In genomic region chr9:38112010-38112409, GRCh38 we compare ENCODE assay signal across 24 cellular contexts. TPM values are rescaled to one million over a fixed set of nuclear protein-coding genes. Genes with fewer than 3 reads are reported as not detected.
DNase-seq lines count a peak whose midpoint lies in the region; ATAC-seq, FAIRE-seq and TF ChIP-seq lines count a peak whose summit lies in the region.
"Had no signal": no experiment of that assay in that cellular context is flagged by ENCODE, and none has a peak within 500 bp of the region (broad histone marks: within the 10 kb centered on the region; RNA-seq: fewer than 3 reads in every experiment).

No MANE protein-coding gene starts in this region.

- TF ChIP-seq POLR2A in GM12891 (IDR thresholded peaks at IDR 0.05; ENCODE audit: low read depth, low read length), result no peak

- H3K36me3 Mint-ChIP-seq in type B pancreatic cell, result no peaks in the 10 kb centered on the region
- H3K36me3 Mint-ChIP-seq: CD8-positive, alpha-beta memory T cell had no signal

- no peaks in the 10 kb centered on the region for H3K4me1 ChIP-seq in foreskin keratinocyte
- H3K4me1 ChIP-seq: breast epithelium, suprapubic skin had no signal

- FAIRE-seq in GM12891 (lab: Jason Lieb, UNC), result no peak
- FAIRE-seq: GM19239 had no signal

- DNase-seq in ELR (ENCODE audit: low read depth) (peak; percentile 15), M059J (ENCODE audit: low read depth) (peak; percentile 51), foreskin keratinocyte (no peak), type B pancreatic cell (ENCODE audit: extremely low spot score, unreplicated experiment) (peak; percentile 24), GM12891 (ENCODE audit: insufficient read length, low spot score) (no peak)
- no peak for DNase-seq in activated CD4-positive, CD25-positive, alpha-beta regulatory T cell treated with anti-CD3 and anti-CD28 coated beads, Interleukin-2, amount 50 U/mL, for 72 hours
- DNase-seq in activated CD4-positive, alpha-beta T cell treated with anti-CD3 and anti-CD28 coated beads, Interleukin-2, amount 50 U/mL, for 4 hours, result no peak
- DNase-seq: activated gamma-delta T cell treated with Interleukin-2 at 50 U/mL for 16 hours; activated T-cell treated with anti-CD3 and anti-CD28 coated beads, Interleukin-2, amount 50 U/mL, for 1 hour; CD8-positive, alpha-beta memory T cell; DND-41; NCI-H1417 treated with DMSO at 0.1 percent for 48 hours; NCI-H2107; NCI-H510A; SK-N-SH; stimulated activated CD4-positive, alpha-beta T cell treated with anti-CD3 and anti-CD28 coated beads, Interleukin-1b, Interleukin-23, amount 100 ng/mL, for 48 hours; T-helper 2 cell had no signal

- H3K4me1 Mint-ChIP-seq in type B pancreatic cell (ENCODE audit: unreplicated experiment), result no peaks in the 10 kb centered on the region
- H3K4me1 Mint-ChIP-seq: CD8-positive, alpha-beta memory T cell had no signal

- no peak overlapping the region for H3K27ac ChIP-seq in foreskin keratinocyte
- H3K27ac ChIP-seq: breast epithelium, HL-60, RWPE1, skin epidermis, suprapubic skin had no signal

- peak; percentile 53 for ATAC-seq in foreskin keratinocyte

- H3K27ac Mint-ChIP-seq in type B pancreatic cell, result no peak overlapping the region

- peaks cover 13% of the 10 kb centered on the region for H3K27me3 Mint-ChIP-seq in type B pancreatic cell

- TF ChIP-seq CTCF in foreskin keratinocyte (conservative IDR thresholded peaks at IDR 0.05) (no peak), type B pancreatic cell (conservative IDR thresholded peaks at IDR 0.05) (no peak)

- H3K9me3 Mint-ChIP-seq in type B pancreatic cell, result no peaks in the 10 kb centered on the region
- H3K9me3 Mint-ChIP-seq: CD8-positive, alpha-beta memory T cell; dendritic cell treated with granulocyte-macrophage colony-stimulating factor and Interleukin-4, amounts not matched to agents 40 ng/mL and 50 ng/mL, for 4 days had no signal

- no peak overlapping the region for H3K4me3 Mint-ChIP-seq in type B pancreatic cell
- H3K4me3 Mint-ChIP-seq: CD8-positive, alpha-beta memory T cell; dendritic cell treated with granulocyte-macrophage colony-stimulating factor and Interleukin-4, amounts not matched to agents 40 ng/mL and 50 ng/mL, for 4 days had no signal

- peaks cover 18% of the 10 kb centered on the region for H3K27me3 ChIP-seq in foreskin keratinocyte
- H3K27me3 ChIP-seq: breast epithelium, suprapubic skin had no signal

TF ChIP-seq in GM12891, 5 proteins besides CTCF, POLR2A, EP300 and RAD21:
- TF ChIP-seq TAF1 (IDR thresholded peaks at IDR 0.05; ENCODE audit: low read depth, low read length) (no peak), POLR2AphosphoS5 (IDR thresholded peaks at IDR 0.05; ENCODE audit: low read depth, low read length) (no peak), SPI1 (IDR thresholded peaks at IDR 0.05; ENCODE audit: low read depth, low read length) (no peak), PAX5 (IDR thresholded peaks at IDR 0.05; ENCODE audit: insufficient read depth, low read length, severe bottlenecking) (no peak), POU2F2 (IDR thresholded peaks at IDR 0.05; ENCODE audit: low read depth, low read length) (no peak)

RNA-seq across cellular contexts. Expression of gene SHB, which starts 43.0 kb away (rescaled TPM):
- 16.7 and 25.6 TPM in 2 replicates for total RNA-seq in M059J (2014; rRNA removed; shearing (Covaris generic))
- total RNA-seq in foreskin keratinocyte, result 17.0 and 19.0 TPM in 2 replicates
- polyA plus RNA-seq in foreskin keratinocyte, result 15.8 and 17.8 TPM in 2 replicates
- 14.4 and 20.0 TPM in 2 replicates for total RNA-seq in type B pancreatic cell (ENCODE audit: low replicate concordance)
- 2.7 TPM for polyA plus RNA-seq in GM12891 (2012; ENCODE audit: low read depth, missing spikeins)

Comparison
In these comparisons a context has a peak if more than half of its experiments do, and no peak if none do; other contexts are left out.
1. DNase-seq: peak in ELR (single experiment), M059J (single experiment) and type B pancreatic cell (single experiment); none in foreskin keratinocyte (0 of 2), GM12891 (single experiment), activated CD4-positive, CD25-positive, alpha-beta regulatory T cell treated with anti-CD3 and anti-CD28 coated beads, Interleukin-2, amount 50 U/mL, for 72 hours (single experiment) and activated CD4-positive, alpha-beta T cell treated with anti-CD3 and anti-CD28 coated beads, Interleukin-2, amount 50 U/mL, for 4 hours (0 of 2).